ENCODE assay signal across 8 cellular contexts in genomic region chr10:113681533-113682470, GRCh38. TPM values are rescaled to one million over a fixed set of nuclear protein-coding genes. Genes with fewer than 3 reads are reported as not detected.
DNase-seq lines count a peak whose midpoint lies in the region; ATAC-seq, FAIRE-seq and TF ChIP-seq lines count a peak whose summit lies in the region.

No MANE protein-coding gene starts in this region.

- H3K27ac ChIP-seq in GM12878 (ENCODE audit: control insufficient read depth, insufficient read depth) (peak overlapping the region; percentile 95), subcutaneous abdominal adipose tissue (ENCODE audit: low read depth, low read length) (peak overlapping the region; percentile 100)

- no peak for TF ChIP-seq CTCF in GM12878 (IDR thresholded peaks at IDR 0.05 in 2 of 3, conservative IDR thresholded peaks at IDR 0.05 in 1 of 3; ENCODE audit: control insufficient read depth in 2 of 3, extremely low read depth in 1 of 3, insufficient read depth in 1 of 3, low read depth in 3 of 3, low read length in 3 of 3)

- H3K9me3 ChIP-seq in GM12878 (replicated peaks; ENCODE audit: control insufficient read depth, insufficient read depth, low read length): peaks cover 6% of the 10 kb centered on the region
- peaks cover 4 to 9% (median 6%) of the 10 kb centered on the region in 5 donors for H3K9me3 ChIP-seq in subcutaneous abdominal adipose tissue (ENCODE audit: control insufficient read depth in 5 of 5, low read length in 5 of 5)

- peak overlapping the region; percentile 98 for H3K9ac ChIP-seq in GM12878 (ENCODE audit: control insufficient read depth, insufficient read depth, low read length)
- H3K9ac ChIP-seq in subcutaneous abdominal adipose tissue (ENCODE audit: low read length in 5 of 5): peak overlapping the region in 4 of 5 donors; percentile 3 to 11 (median 4)

- TSS peak; percentile 85 for BruUV-seq in GM12878 (replicated peaks; lab: Mats Ljungman, UMichigan)

- no peaks in the 10 kb centered on the region for H4K20me1 ChIP-seq in GM12878 (ENCODE audit: control insufficient read depth, insufficient read depth)

- in situ Hi-C loops in GM12878 (cut with MboI): loop anchor here (25.0 kb wide), 1 partner anchor 1130 kb away; the partner anchor contains the start of gene FHIP2A

- WGBS in GM12878 (ENCODE audit: insufficient coverage, insufficient replicate concordance, low lambda C conversion rate, missing lambda C conversion rate): 5% methylated on average over 5 of the region's 5 CpGs

- POLR2A ChIA-PET in GM12878 (lab: Charles Lee): interaction anchor here (0.6 to 1.2 kb wide), 4 partner anchors 26 to 1307 kb away, joined by 3 to 4 read pairs (median 4); no protein-coding TSS in a partner anchor

- peak; percentile 82 to 89; a peak in 3 of 4 replicates for TF ChIP-seq EP300 in GM12878 (IDR thresholded peaks at IDR 0.05; ENCODE audit: borderline replicate concordance in 1 of 2, control insufficient read depth in 1 of 2, low read depth in 2 of 2, low read length in 2 of 2)

- DNase-seq in CD1c-positive myeloid dendritic cell (ENCODE audit: extremely low spot score) (peak; percentile 69), GM12878 (ENCODE audit: low read depth, low spot score) (peak; percentile 77), NCI-H524 (lab: John Stamatoyannopoulos, UW) (no peak), midbrain (lab: John Stamatoyannopoulos, UW) (no peak)
- no peak for DNase-seq in activated CD8-positive, alpha-beta memory T cell treated with anti-CD3 and anti-CD28 coated beads, Interleukin-2, amount 50 U/mL, for 4 hours

- peaks cover 22% of the 10 kb centered on the region for H3K4me1 ChIP-seq in GM12878 (ENCODE audit: control insufficient read depth, insufficient read depth, low read length)
- H3K4me1 ChIP-seq in subcutaneous abdominal adipose tissue (ENCODE audit: control insufficient read depth in 5 of 5, insufficient read depth in 5 of 5, low read length in 5 of 5): peaks cover 4 to 34% (median 21%) of the 10 kb centered on the region in 5 donors

- TF ChIP-seq RAD21 in GM12878 (IDR thresholded peaks at IDR 0.05; ENCODE audit: insufficient read depth, low read depth, low read length): no peak

- H3K27me3 ChIP-seq in GM12878 (replicated peaks in 1 of 2; ENCODE audit: control insufficient read depth in 2 of 2, insufficient read depth in 2 of 2, low read length in 1 of 2) (no peaks in the 10 kb centered on the region), subcutaneous abdominal adipose tissue (ENCODE audit: control insufficient read depth in 5 of 5, insufficient read depth in 4 of 5, low read length in 5 of 5) (no peaks in the 10 kb centered on the region)

- SMC1A ChIA-PET in GM12878 (lab: Charles Lee; ENCODE audit: uncharacterized antibody, unreplicated experiment): interaction anchor here (0.8 to 2.2 kb wide), 10 partner anchors 13 to 414 kb away, joined by 3 to 6 read pairs (median 3); no protein-coding TSS in a partner anchor

- ATAC-seq in GM19397 (IDR thresholded peaks at IDR 0.05; ENCODE audit: unreplicated experiment) (peak; percentile 42), HG03354 (IDR thresholded peaks at IDR 0.05; ENCODE audit: poor library complexity, severe bottlenecking, unreplicated experiment) (peak; percentile 59), GM12878 (peak; percentile 56)

- peak overlapping the region; percentile 13; the same call in 1 of the 2 replicates for H2AFZ ChIP-seq in GM12878 (ENCODE audit: control insufficient read depth, low read depth, low read length)

- intact Hi-C loops in GM12878 (cut with micrococcal nuclease; ENCODE audit: unreplicated experiment): loop anchor here (5.0 kb wide), 1 partner anchor 175 kb away; no protein-coding TSS in a partner anchor

- no peak for TF ChIP-seq POLR2A in GM12878 (IDR thresholded peaks at IDR 0.05; ENCODE audit: low read depth, low read length)

- peak; percentile 98 for FAIRE-seq in GM12878 (lab: Jason Lieb, UNC)

- H3K36me3 ChIP-seq in GM12878 (ENCODE audit: control insufficient read depth in 2 of 2, insufficient read depth in 2 of 2, low read length in 1 of 2): no peaks in the 10 kb centered on the region
- H3K36me3 ChIP-seq in subcutaneous abdominal adipose tissue (ENCODE audit: control insufficient read depth in 5 of 5, insufficient read depth in 5 of 5, low read length in 5 of 5): peaks cover 0 to 6% (median 0%) of the 10 kb centered on the region in 5 donors

- H3K4me3 ChIP-seq in GM12878 (peak overlapping the region; percentile 71), subcutaneous abdominal adipose tissue (ENCODE audit: low read depth in 1 of 5, low read length in 5 of 5) (peak overlapping the region in 3 of 5 donors; percentile 22 to 98 (median 95))

- RAD21 ChIA-PET in GM12878 (lab: Charles Lee; ENCODE audit: unreplicated experiment): interaction anchor here (0.8 to 1.5 kb wide), 8 partner anchors 10 to 421 kb away, joined by 3 to 6 read pairs (median 4); no protein-coding TSS in a partner anchor

- CTCF ChIA-PET in GM12878 (lab: Yijun Ruan, JAX): interaction anchor here (0.7 to 1.4 kb wide), 5 partner anchors 8 to 489 kb away, joined by 3 to 4 read pairs (median 4); no protein-coding TSS in a partner anchor

- H3K4me2 ChIP-seq in GM12878 (ENCODE audit: control insufficient read depth, insufficient read depth): peak overlapping the region; percentile 98

- H3K79me2 ChIP-seq in GM12878 (ENCODE audit: control insufficient read depth, insufficient read depth, low read length): peaks cover 35% of the 10 kb centered on the region

TF ChIP-seq in GM12878, 131 proteins besides CTCF, POLR2A, EP300 and RAD21 (continues in another document):
- TF ChIP-seq SUZ12 (IDR thresholded peaks at IDR 0.05; ENCODE audit: unreplicated experiment) (no peak), CREB1 (IDR thresholded peaks at IDR 0.05; ENCODE audit: low read depth) (peak; percentile 84), HDAC6 (IDR thresholded peaks at IDR 0.05; ENCODE audit: unreplicated experiment) (no peak), SMARCA5 (IDR thresholded peaks at IDR 0.05) (no peak; the same call in 1 of the 2 replicates), NFXL1 (IDR thresholded peaks at IDR 0.05; ENCODE audit: borderline replicate concordance) (no peak), PBX3 (IDR thresholded peaks at IDR 0.05; ENCODE audit: insufficient replicate concordance, low read depth, low read length) (no peak), YBX1 (IDR thresholded peaks at IDR 0.05) (no peak)
- TF ChIP-seq, protein P1, sequence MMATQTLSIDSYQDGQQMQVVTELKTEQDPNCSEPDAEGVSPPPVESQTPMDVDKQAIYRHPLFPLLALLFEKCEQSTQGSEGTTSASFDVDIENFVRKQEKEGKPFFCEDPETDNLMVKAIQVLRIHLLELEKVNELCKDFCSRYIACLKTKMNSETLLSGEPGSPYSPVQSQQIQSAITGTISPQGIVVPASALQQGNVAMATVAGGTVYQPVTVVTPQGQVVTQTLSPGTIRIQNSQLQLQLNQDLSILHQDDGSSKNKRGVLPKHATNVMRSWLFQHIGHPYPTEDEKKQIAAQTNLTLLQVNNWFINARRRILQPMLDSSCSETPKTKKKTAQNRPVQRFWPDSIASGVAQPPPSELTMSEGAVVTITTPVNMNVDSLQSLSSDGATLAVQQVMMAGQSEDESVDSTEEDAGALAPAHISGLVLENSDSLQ (IDR thresholded peaks at IDR 0.05): no peak; the same call in 1 of the 2 replicates

RNA-seq across cellular contexts. Expression of gene CASP7, which starts 2.1 kb away (rescaled TPM):
- total RNA-seq in GM12878 (2013; cell fraction: nucleolus; rRNA removed): 21.0 and 23.4 TPM in 2 replicates
- total RNA-seq in GM12878 (2014; rRNA removed) (29.8 and 30.6 TPM in 2 replicates), GM12878 (2014; rRNA removed; fragmentation: Illumina TruSeq; extraction: Trizol) (33.0 and 34.5 TPM in 2 replicates), GM12878 (2021) (25.5 and 25.6 TPM in 2 replicates)
- 23.5 TPM for polyA plus RNA-seq in GM12878 (2011; ENCODE audit: low read depth)
- polyA plus RNA-seq in GM12878 (2011; rRNA removed) (34.4 and 35.9 TPM in 2 replicates), GM12878 (2014; fragmentation: Illumina TruSeq; extraction: Trizol) (34.0 and 41.3 TPM in 2 replicates), GM12878 (2014; fragmentation: Nextera tagmentation; extraction: Ambion mirVana) (10 to 100 TPM; 27.0 to 29.9 TPM), GM12878 (2014; rRNA removed) (26.3 and 27.5 TPM in 2 replicates), GM12878 (2016; fragmentation: Nextera tagmentation; extraction: Ambion mirVana) (10 to 100 TPM; 23.7 to 25.4 TPM)
- polyA plus RNA-seq in GM12878 (2011; cell fraction: cytosol; rRNA removed): 17.7 and 20.3 TPM in 2 replicates
- 19.4 and 20.4 TPM in 2 replicates for polyA plus RNA-seq in GM12878 (2011; cell fraction: nucleus; rRNA removed)
- polyA plus RNA-seq in GM12878 (2012): 16.3 and 23.4 TPM in 2 replicates
- polyA minus RNA-seq in GM12878 (2011; rRNA and poly(A)+ RNA removed): 16.9 and 24.1 TPM in 2 replicates
- polyA minus RNA-seq in GM12878 (2011; cell fraction: cytosol; rRNA and poly(A)+ RNA removed): 6.8 and 10.7 TPM in 2 replicates
- polyA minus RNA-seq in GM12878 (2011; cell fraction: nucleus; rRNA and poly(A)+ RNA removed): 6.0 and 7.9 TPM in 2 replicates

RNA-seq across cellular contexts. Expression of gene NRAP, which starts 18.0 kb away (rescaled TPM):
- total RNA-seq in GM12878 (2013; cell fraction: nucleolus; rRNA removed): not detected in 2 replicates
- total RNA-seq in GM12878 (2014; rRNA removed) (not detected in 2 replicates), GM12878 (2014; rRNA removed; fragmentation: Illumina TruSeq; extraction: Trizol) (not detected in 2 replicates), GM12878 (2021) (not detected in 2 replicates)
- not detected for polyA plus RNA-seq in GM12878 (2011; ENCODE audit: low read depth)
- polyA plus RNA-seq in GM12878 (2011; rRNA removed) (not detected in 2 replicates), GM12878 (2014; fragmentation: Illumina TruSeq; extraction: Trizol) (not detected in 2 replicates), GM12878 (2014; fragmentation: Nextera tagmentation; extraction: Ambion mirVana) (not detected), GM12878 (2014; rRNA removed) (not detected in 2 replicates), GM12878 (2016; fragmentation: Nextera tagmentation; extraction: Ambion mirVana) (not detected)
- not detected in 2 replicates for polyA plus RNA-seq in GM12878 (2011; cell fraction: cytosol; rRNA removed)
- not detected in 2 replicates for polyA plus RNA-seq in GM12878 (2011; cell fraction: nucleus; rRNA removed)
- not detected in 2 replicates for polyA plus RNA-seq in GM12878 (2012)
- not detected in 2 replicates for polyA minus RNA-seq in GM12878 (2011; rRNA and poly(A)+ RNA removed)
- polyA minus RNA-seq in GM12878 (2011; cell fraction: cytosol; rRNA and poly(A)+ RNA removed): not detected in 2 replicates
- polyA minus RNA-seq in GM12878 (2011; cell fraction: nucleus; rRNA and poly(A)+ RNA removed): not detected in 2 replicates

Comparison
In these comparisons a context has a peak if more than half of its experiments do, and no peak if none do; other contexts are left out.
1. DNase-seq: peak in CD1c-positive myeloid dendritic cell (single experiment) and GM12878 (single experiment); none in NCI-H524 (0 of 2), activated CD8-positive, alpha-beta memory T cell treated with anti-CD3 and anti-CD28 coated beads, Interleukin-2, amount 50 U/mL, for 4 hours (single experiment) and midbrain (single experiment).
2. Peak in every context shown above with its lines, with median percentiles within 50 percentile points of each other: ATAC-seq.